Comparison of ENCODE assay signal across 24 cellular contexts in genomic region chr7:44334734-44335097, GRCh38.
"Had no signal": no experiment of that assay in that cellular context is flagged by ENCODE, and none has a peak within 500 bp of the region (broad histone marks: within the 10 kb centered on the region; RNA-seq: fewer than 3 reads in every experiment).

No MANE protein-coding gene starts in this region.

- FAIRE-seq: TTC549 had no signal

- ATAC-seq: activated T-helper 17 cell treated with anti-CD3 and anti-CD28 coated beads, Interleukin-2, amount 50 U/mL, for 72 hours; T-helper 17 cell had no signal

- H3K27me3 ChIP-seq: adrenal gland, breast epithelium, Peyer's patch had no signal

- H3K27ac ChIP-seq: adrenal gland, breast epithelium, KMS-11, Peyer's patch, RWPE1 had no signal

- H3K9me3 ChIP-seq: adrenal gland had no signal

- H3K4me3 ChIP-seq: adrenal gland, breast epithelium, Peyer's patch had no signal

- H3K4me2 ChIP-seq: KMS-11 had no signal

- H3K9ac ChIP-seq: KMS-11 had no signal

- H3K4me1 ChIP-seq: adrenal gland, breast epithelium, Peyer's patch had no signal

- DNase-seq: activated B cell treated with CpG ODN at 0.5 μM for 24 hours; activated CD4-positive, alpha-beta memory T cell treated with anti-CD3 and anti-CD28 coated beads, Interleukin-2, amount 10 ng/mL, durations not matched to agents 7 days and 5 days; activated CD4-positive, alpha-beta T cell treated with anti-CD3 and anti-CD28 coated beads for 1 hour; activated CD4-positive, alpha-beta T cell treated with anti-CD3 and anti-CD28 coated beads, Interleukin-2, amount 10 ng/mL, durations not matched to agents 24 days and 14 days; activated gamma-delta T cell; activated naive CD4-positive, alpha-beta T cell treated with anti-CD3 and anti-CD28 coated beads for 36 hours; activated T-cell treated with anti-CD3 and anti-CD28 coated beads for 4 hours; activated T-cell treated with anti-CD3 and anti-CD28 coated beads, Interleukin-2, amount 50 U/mL, for 48 hours; adrenal gland; aorta; central memory CD4-positive, alpha-beta T cell; NCI-H1092; NCI-H1930; NCI-H446; NCI-H524; Peyer's patch; SHP77 treated with DMSO at 0.1 percent for 48 hours; T-helper 17 cell; T-helper 9 cell had no signal

- H3K36me3 ChIP-seq: adrenal gland, breast epithelium, Peyer's patch had no signal
